In genomic region chr6:24910331-24910849, GRCh38 we compare ENCODE assay signal across 8 cellular contexts. TPM values are rescaled to one million over a fixed set of nuclear protein-coding genes. Genes with fewer than 3 reads are reported as not detected.
DNase-seq lines count a peak whose midpoint lies in the region; ATAC-seq and TF ChIP-seq lines count a peak whose summit lies in the region.

No MANE protein-coding gene starts in this region.

- H3K9me3 ChIP-seq in hepatocyte (ENCODE audit: low read depth): no peaks in the 10 kb centered on the region

- H3K4me1 ChIP-seq in hepatocyte (ENCODE audit: insufficient read depth): peaks cover 18% of the 10 kb centered on the region

- H3K27ac ChIP-seq in hepatocyte: no peak overlapping the region

- H3K4me3 Mint-ChIP-seq in IgD-negative memory B cell: peak overlapping the region; percentile 83 to 91 (median 88)

- peaks cover 81 to 87% (median 83%) of the 10 kb centered on the region in 3 donors for H3K4me1 Mint-ChIP-seq in IgD-negative memory B cell

- H3K36me3 Mint-ChIP-seq in IgD-negative memory B cell: peaks cover 25% of the 10 kb centered on the region

- 4% methylated on average over 24 of the region's 29 CpGs for WGBS in hepatocyte (ENCODE audit: low lambda C conversion rate, missing lambda C conversion rate)

- ATAC-seq in activated CD4-positive, CD25-positive, alpha-beta regulatory T cell treated with anti-CD3 and anti-CD28 coated beads, Interleukin-2, amount 50 U/mL, for 24 hours: peak; percentile 12 to 38

- H3K27me3 Mint-ChIP-seq in IgD-negative memory B cell: peaks cover 1% of the 10 kb centered on the region

- H3K4me3 ChIP-seq in hepatocyte (peak overlapping the region; percentile 89), skeletal muscle cell (ENCODE audit: low read depth, low read length) (peak overlapping the region; percentile 53)

- no peaks in the 10 kb centered on the region for H3K79me2 ChIP-seq in hepatocyte

- peaks cover 32% of the 10 kb centered on the region for H3K27me3 ChIP-seq in hepatocyte

- peak overlapping the region; percentile 98 for H3K4me2 ChIP-seq in hepatocyte

- peak overlapping the region; percentile 57 for H2AFZ ChIP-seq in hepatocyte

- no peak for DNase-seq in activated CD4-positive, CD25-positive, alpha-beta regulatory T cell treated with anti-CD3 and anti-CD28 coated beads, Interleukin-2, amount 50 U/mL, for 72 hours
- DNase-seq in activated naive CD4-positive, alpha-beta T cell treated with anti-CD3 and anti-CD28 coated beads, Interleukin-2, amount 50 U/mL, for 16 hours: peak; percentile 46
- DNase-seq in hepatocyte (ENCODE audit: low spot score) (no peak), skeletal muscle cell (ENCODE audit: low read depth) (no peak), AML-193 (lab: John Stamatoyannopoulos, UW) (no peak), NCI-H2081 treated with DMSO at 0.1 percent for 48 hours (lab: John Stamatoyannopoulos, UW) (no peak)

- H4K20me1 ChIP-seq in hepatocyte (ENCODE audit: insufficient read depth, poor library complexity, severe bottlenecking): no peaks in the 10 kb centered on the region

- TF ChIP-seq CTCF in hepatocyte (IDR thresholded peaks at IDR 0.05; ENCODE audit: poor library complexity): no peak

- no peaks in the 10 kb centered on the region for H3K9me3 Mint-ChIP-seq in IgD-negative memory B cell

- H3K27ac Mint-ChIP-seq in IgD-negative memory B cell: peak overlapping the region; percentile 87 to 97 (median 96)

- H3K36me3 ChIP-seq in hepatocyte (replicated peaks; ENCODE audit: insufficient read depth, low read depth): no peaks in the 10 kb centered on the region

- no peaks in the 10 kb centered on the region for H3K9me2 ChIP-seq in hepatocyte (replicated peaks; ENCODE audit: insufficient read depth)

RNA-seq across cellular contexts. Expression of gene RIPOR2, which starts 25.4 kb away (rescaled TPM):
- polyA plus RNA-seq in IgD-negative memory B cell (561 TPM), hepatocyte (11.8 and 14.4 TPM in 2 replicates)
- total RNA-seq in hepatocyte: 17.3 and 17.6 TPM in 2 replicates

Comparison
In these comparisons a context has a peak if more than half of its experiments do, and no peak if none do; other contexts are left out.
1. RNA of gene RIPOR2, which starts 25.4 kb away (polyA plus RNA-seq): 561 TPM in IgD-negative memory B cell (single experiment); 11.8 to 14.4 TPM in hepatocyte; every median in the first group is over 10 times any median in the second.